In the genomic region with DNA sequence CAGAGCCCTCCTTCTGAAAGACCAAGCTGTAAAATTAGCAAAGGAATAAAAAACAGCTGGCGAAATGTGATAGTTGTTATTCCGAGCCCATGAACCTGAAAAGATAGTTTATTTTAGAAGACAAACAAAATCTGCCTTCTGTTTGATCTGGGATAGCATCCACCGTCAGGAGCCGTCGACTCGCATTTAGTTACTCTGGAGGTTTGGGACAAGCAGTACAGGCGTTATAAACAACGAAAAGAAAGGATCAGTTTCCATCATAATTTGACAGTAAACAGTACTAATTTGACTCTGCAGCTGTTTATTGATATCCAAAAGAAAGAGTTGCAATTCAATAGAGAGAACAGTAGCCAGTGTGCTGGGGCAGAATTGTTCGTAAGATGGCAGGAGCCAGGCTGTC, we compare ENCODE assay signal across 20 cellular contexts.
DNase-seq lines count a peak whose midpoint lies in the region; ATAC-seq and TF ChIP-seq lines count a peak whose summit lies in the region.
"Had no signal": no experiment of that assay in that cellular context is flagged by ENCODE, and none has a peak within 500 bp of the region (broad histone marks: within the 10 kb centered on the region; RNA-seq: fewer than 3 reads in every experiment).

No MANE protein-coding gene starts in this region.

- H3K9me3 Mint-ChIP-seq in nephron, result peaks cover 4% of the 10 kb centered on the region

- peaks cover 30% of the 10 kb centered on the region for H3K4me1 Mint-ChIP-seq in nephron
- H3K4me1 Mint-ChIP-seq: CD4-positive, alpha-beta memory T cell; IgD-negative memory B cell had no signal

- DNase-seq in COR-L47 (lab: John Stamatoyannopoulos, UW), result peak; percentile 17
- peak; percentile 81 for DNase-seq in NCI-H1930 (lab: John Stamatoyannopoulos, UW)
- peak in 1 of 2 experiments; percentile 38 for DNase-seq in SJCRH30
- DNase-seq in SHP77 treated with DMSO at 0.1 percent for 48 hours (lab: John Stamatoyannopoulos, UW), result no peak
- DNase-seq in NK-92 treated with Interleukin-12 subunit alpha and Interleukin-12 subunit beta, amount 100 ng/mL, for 24 hours (lab: John Stamatoyannopoulos, UW), result no peak
- DNase-seq: ACHN; CD4-positive, alpha-beta memory T cell; DMS53; GDM1; NCI-H1694; NCI-H2081 treated with DMSO at 0.1 percent for 48 hours; NCI-H226; NCI-H526 had no signal

- H3K36me3 ChIP-seq in SJCRH30, result no peaks in the 10 kb centered on the region
- H3K36me3 ChIP-seq: BLaER1 treated with 17β-estradiol and CSF1 and Interleukin-3, amounts not matched to agents 10 nM and 100 nM; SJSA1 had no signal

- no peaks in the 10 kb centered on the region for H3K27me3 ChIP-seq in SJCRH30
- H3K27me3 ChIP-seq: BLaER1 treated with 17β-estradiol and CSF1 and Interleukin-3, amounts not matched to agents 10 nM and 100 nM; SJSA1 had no signal

- no peaks in the 10 kb centered on the region for H3K36me3 Mint-ChIP-seq in nephron (ENCODE audit: low read depth)
- H3K36me3 Mint-ChIP-seq: CD4-positive, alpha-beta memory T cell; IgD-negative memory B cell had no signal

- no peak overlapping the region for H3K27ac ChIP-seq in SJCRH30
- H3K27ac ChIP-seq: BLaER1 treated with 17β-estradiol and CSF1 and Interleukin-3, amounts not matched to agents 10 nM and 100 nM; SJSA1 had no signal

- ATAC-seq in GM21447 (IDR thresholded peaks at IDR 0.05; ENCODE audit: unreplicated experiment) (no peak), HG03196 (IDR thresholded peaks at IDR 0.05; ENCODE audit: unreplicated experiment) (no peak)
- ATAC-seq: Panc1 had no signal

- no peaks in the 10 kb centered on the region for H3K9me3 ChIP-seq in SJCRH30 (replicated peaks)
- H3K9me3 ChIP-seq: BLaER1 treated with 17β-estradiol and CSF1 and Interleukin-3, amounts not matched to agents 10 nM and 100 nM; SJSA1 had no signal

- peak overlapping the region in 2 of 3 experiments; percentile 12 to 52 for H3K27ac Mint-ChIP-seq in nephron
- H3K27ac Mint-ChIP-seq: CD4-positive, alpha-beta memory T cell; IgD-negative memory B cell had no signal

- no peak for TF ChIP-seq CTCF in nephron (IDR thresholded peaks at IDR 0.05; ENCODE audit: unreplicated experiment in 3 of 3)

- peak overlapping the region; percentile 21 for H3K4me3 ChIP-seq in SJCRH30
- H3K4me3 ChIP-seq: BLaER1 treated with 17β-estradiol and CSF1 and Interleukin-3, amounts not matched to agents 10 nM and 100 nM; SJSA1 had no signal

- H3K4me3 Mint-ChIP-seq in nephron, result peak overlapping the region in 1 of 3 experiments; percentile 2
- H3K4me3 Mint-ChIP-seq: CD4-positive, alpha-beta memory T cell; IgD-negative memory B cell had no signal

- peaks cover 6% of the 10 kb centered on the region for H3K27me3 Mint-ChIP-seq in nephron (ENCODE audit: low read depth)

- no peaks in the 10 kb centered on the region for H3K4me1 ChIP-seq in SJCRH30
- H3K4me1 ChIP-seq: BLaER1 treated with 17β-estradiol and CSF1 and Interleukin-3, amounts not matched to agents 10 nM and 100 nM had no signal

Comparison
In these comparisons a context has a peak if more than half of its experiments do, and no peak if none do; other contexts are left out.
1. DNase-seq: peak in COR-L47 (single experiment) and NCI-H1930 (2 of 2); none in SHP77 treated with DMSO at 0.1 percent for 48 hours (single experiment) and NK-92 treated with Interleukin-12 subunit alpha and Interleukin-12 subunit beta, amount 100 ng/mL, for 24 hours (single experiment).